8 cellular contexts compared by ENCODE assay signal in genomic region chr5:132385321-132386105, GRCh38. TPM values are rescaled to one million over a fixed set of nuclear protein-coding genes. Genes with fewer than 3 reads are reported as not detected.
DNase-seq lines count a peak whose midpoint lies in the region; ATAC-seq and TF ChIP-seq lines count a peak whose summit lies in the region.

No MANE protein-coding gene starts in this region.

- H3K36me3 ChIP-seq in DND-41 (ENCODE audit: insufficient read depth, low read length) (no peaks in the 10 kb centered on the region), psoas muscle (ENCODE audit: insufficient read depth in 1 of 2, low read depth in 1 of 2) (peaks cover 0 to 97% of the 10 kb centered on the region in 2 donors)

- peak overlapping the region; percentile 30 for H3K9ac ChIP-seq in DND-41 (ENCODE audit: low read depth, low read length)

- H3K79me2 ChIP-seq in DND-41 (ENCODE audit: insufficient read depth, low read length) = no peaks in the 10 kb centered on the region

- no peaks in the 10 kb centered on the region for H4K20me1 ChIP-seq in DND-41 (ENCODE audit: insufficient read depth, low read length)

- 28 to 52% (median 33%) methylated on average over 9 of the region's 9 CpGs for WGBS in psoas muscle, 3 donors

- DNase-seq in DND-41 = peak; percentile 73
- DNase-seq in SHP77 treated with DMSO at 0.1 percent for 48 hours (lab: John Stamatoyannopoulos, UW) = peak; percentile 13
- DNase-seq in activated naive CD4-positive, alpha-beta T cell treated with anti-CD3 and anti-CD28 coated beads, Interleukin-2, amount 50 U/mL, for 16 hours = peak; percentile 64
- DNase-seq in glomerular visceral epithelial cell (ENCODE audit: extremely low spot score) = peak; percentile 73
- DNase-seq in psoas muscle = peak in 1 of 2 donors; percentile 45
- DNase-seq in NCI-H226 = no peak

- peak overlapping the region; percentile 70 for H2AFZ ChIP-seq in DND-41 (ENCODE audit: low read depth, low read length)

- H3K27me3 ChIP-seq in DND-41 (ENCODE audit: insufficient read depth, low read length, poor library complexity) = no peaks in the 10 kb centered on the region
- no peaks in the 10 kb centered on the region for H3K27me3 ChIP-seq in psoas muscle (ENCODE audit: insufficient read depth in 3 of 3, low read length in 2 of 3)

- no peak overlapping the region for H3K4me2 ChIP-seq in DND-41 (ENCODE audit: insufficient read depth, low read length)

- peak overlapping the region; percentile 66 for H3K27ac ChIP-seq in DND-41 (ENCODE audit: low read length)
- peak overlapping the region; percentile 33 for H3K27ac ChIP-seq in psoas muscle

- ATAC-seq in DND-41 (ENCODE audit: insufficient read depth, low read depth) (peak; percentile 62), HG03354 (IDR thresholded peaks at IDR 0.05; ENCODE audit: poor library complexity, severe bottlenecking, unreplicated experiment) (peak; percentile 51), psoas muscle (peak; percentile 26 to 58 (median 48)), GM21515 (IDR thresholded peaks at IDR 0.05; ENCODE audit: unreplicated experiment) (no peak)

- TF ChIP-seq CTCF in DND-41 (IDR thresholded peaks at IDR 0.05; ENCODE audit: borderline replicate concordance, extremely low read depth, low read length, poor library complexity, severe bottlenecking) = peak; percentile 88
- peak; percentile 65 for TF ChIP-seq CTCF in psoas muscle (IDR thresholded peaks at IDR 0.05)

- intact Hi-C loops in psoas muscle (cut with DNase I) = loop anchor here in 1 of 2 donors (2.0 to 5.0 kb wide), 2 partner anchors 115 to 432 kb away; no protein-coding TSS in a partner anchor

- H3K4me3 ChIP-seq in DND-41 (ENCODE audit: low read depth in 1 of 2, low read length in 2 of 2) = no peak overlapping the region
- no peak overlapping the region for H3K4me3 ChIP-seq in psoas muscle

- H3K9me3 ChIP-seq in DND-41 (ENCODE audit: insufficient read depth, low read length, severe bottlenecking) (no peaks in the 10 kb centered on the region), psoas muscle (no peaks in the 10 kb centered on the region)

- H3K4me1 ChIP-seq in DND-41 (ENCODE audit: insufficient read depth, low read length) = peaks cover 29% of the 10 kb centered on the region
- H3K4me1 ChIP-seq in psoas muscle = peaks cover 39% of the 10 kb centered on the region

RNA-seq across cellular contexts. Expression of gene SLC22A5, which starts 16.0 kb away (rescaled TPM):
- 100 to 1,000 TPM in 1 of 4 donors, 10 to 100 TPM in 3; 26.6 to 145 (median 74.7) TPM for total RNA-seq in psoas muscle
- 10 to 100 TPM; 37.7 to 93.7 (median 60.6) TPM for polyA plus RNA-seq in psoas muscle
